In genomic region chr9:4866239-4866969, GRCh38 we compare ENCODE assay signal across 1 cellular context.
TF ChIP-seq lines count a peak whose summit lies in the region.

No MANE protein-coding gene starts in this region.

TF ChIP-seq in IMR-90, 13 proteins besides CTCF, POLR2A, EP300 and RAD21 (continued from another document):
- TF ChIP-seq, protein P1, sequence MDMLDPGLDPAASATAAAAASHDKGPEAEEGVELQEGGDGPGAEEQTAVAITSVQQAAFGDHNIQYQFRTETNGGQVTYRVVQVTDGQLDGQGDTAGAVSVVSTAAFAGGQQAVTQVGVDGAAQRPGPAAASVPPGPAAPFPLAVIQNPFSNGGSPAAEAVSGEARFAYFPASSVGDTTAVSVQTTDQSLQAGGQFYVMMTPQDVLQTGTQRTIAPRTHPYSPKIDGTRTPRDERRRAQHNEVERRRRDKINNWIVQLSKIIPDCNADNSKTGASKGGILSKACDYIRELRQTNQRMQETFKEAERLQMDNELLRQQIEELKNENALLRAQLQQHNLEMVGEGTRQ (IDR thresholded peaks at IDR 0.05; ENCODE audit: low read depth, low read length) = no peak
- no peak for TF ChIP-seq FOS (IDR thresholded peaks at IDR 0.05; ENCODE audit: low read depth, low read length)
- TF ChIP-seq RFX5 (IDR thresholded peaks at IDR 0.05; ENCODE audit: low read depth, low read length) = no peak
